ENCODE assay signal across 29 cellular contexts in genomic region chr1:12026586-12026985, GRCh38. TPM values are rescaled to one million over a fixed set of nuclear protein-coding genes. Genes with fewer than 3 reads are reported as not detected.
DNase-seq lines count a peak whose midpoint lies in the region; ATAC-seq and TF ChIP-seq lines count a peak whose summit lies in the region.
"Had no signal": no experiment of that assay in that cellular context is flagged by ENCODE, and none has a peak within 500 bp of the region (broad histone marks: within the 10 kb centered on the region; RNA-seq: fewer than 3 reads in every experiment).

No MANE protein-coding gene starts in this region.

- H3K36me3 ChIP-seq in right atrium auricular region, result peaks cover 44% of the 10 kb centered on the region
- no peaks in the 10 kb centered on the region for H3K36me3 ChIP-seq in neural progenitor cell

- no peak for TF ChIP-seq CTCF in right atrium auricular region (IDR thresholded peaks at IDR 0.05)
- no peak for TF ChIP-seq CTCF in endothelial cell (IDR thresholded peaks at IDR 0.05; ENCODE audit: unreplicated experiment)
- TF ChIP-seq CTCF in neural progenitor cell (IDR thresholded peaks at IDR 0.05), result no peak
- no peak for TF ChIP-seq CTCF in natural killer cell (IDR thresholded peaks at IDR 0.05)

- H4K20me1 ChIP-seq in neural progenitor cell (ENCODE audit: low read depth), result peaks cover 4% of the 10 kb centered on the region

- no peaks in the 10 kb centered on the region for H3K9me3 ChIP-seq in right atrium auricular region
- no peaks in the 10 kb centered on the region for H3K9me3 ChIP-seq in neural progenitor cell (ENCODE audit: low read depth)
- H3K9me3 ChIP-seq: A549; BLaER1 treated with 17β-estradiol and CSF1 and Interleukin-3, amounts not matched to agents 10 nM and 100 nM; Peyer's patch had no signal

- H3K4me1 Mint-ChIP-seq in endothelial cell (ENCODE audit: unreplicated experiment) (peaks cover 12% of the 10 kb centered on the region), neural progenitor cell (no peaks in the 10 kb centered on the region), natural killer cell (peaks cover 0 to 10% of the 10 kb centered on the region in 2 donors)
- H3K4me1 Mint-ChIP-seq: GM23338, H9 had no signal

- H3K4me3 ChIP-seq in right atrium auricular region (no peak overlapping the region), neural progenitor cell (no peak overlapping the region)
- H3K4me3 ChIP-seq: A549; BLaER1 treated with 17β-estradiol and CSF1 and Interleukin-3, amounts not matched to agents 10 nM and 100 nM; GM23338; Peyer's patch; SK-N-MC had no signal

- no peak overlapping the region for H3K4me2 ChIP-seq in neural progenitor cell
- H3K4me2 ChIP-seq: A549, GM23338 had no signal

- DNase-seq in Right ventricle myocardium superior (peak; percentile 29), right atrium auricular region (ENCODE audit: low spot score) (no peak), endothelial cell (ENCODE audit: low spot score) (peak; percentile 18), neural progenitor cell (ENCODE audit: low spot score) (no peak), natural killer cell (no peak)
- DNase-seq: AML-193; CD4-positive, alpha-beta memory T cell; COR-L47; DMS53; H9; NCI-H1048; NCI-H1417; NCI-H1694 treated with DMSO at 0.1 percent for 48 hours; NCI-H2081; NCI-H2171; NCI-H226; NCI-H510A; NCI-H69; OCI-M1; Peyer's patch; SIG-M5 had no signal

- peaks cover 12% of the 10 kb centered on the region for H3K79me2 ChIP-seq in neural progenitor cell (ENCODE audit: low read depth)

- ATAC-seq in Right ventricle myocardium superior (ENCODE audit: poor library complexity) (no peak), HG02798 (IDR thresholded peaks at IDR 0.05; ENCODE audit: poor library complexity, unreplicated experiment) (no peak), HG03097 (IDR thresholded peaks at IDR 0.05; ENCODE audit: low FRiP score, unreplicated experiment) (no peak), natural killer cell (no peak)
- ATAC-seq: A549, GM23338 had no signal

- H3K36me3 Mint-ChIP-seq in endothelial cell (ENCODE audit: low read depth, unreplicated experiment) (peaks cover 38% of the 10 kb centered on the region), neural progenitor cell (peaks cover 16% of the 10 kb centered on the region), natural killer cell (peaks cover 11% of the 10 kb centered on the region)

- H3K27ac ChIP-seq in right atrium auricular region, result no peak overlapping the region
- no peak overlapping the region for H3K27ac ChIP-seq in neural progenitor cell
- H3K27ac ChIP-seq: A549; BLaER1 treated with 17β-estradiol and CSF1 and Interleukin-3, amounts not matched to agents 10 nM and 100 nM; Peyer's patch; SK-N-MC had no signal

- no peak overlapping the region for H2AFZ ChIP-seq in neural progenitor cell (replicated peaks)
- H2AFZ ChIP-seq: GM23338 had no signal

- peak overlapping the region; percentile 82 for H3K4me3 Mint-ChIP-seq in endothelial cell (ENCODE audit: unreplicated experiment)
- H3K4me3 Mint-ChIP-seq in neural progenitor cell, result no peak overlapping the region
- H3K4me3 Mint-ChIP-seq in natural killer cell, result no peak overlapping the region
- H3K4me3 Mint-ChIP-seq: CD4-positive, alpha-beta memory T cell; GM23338; H9 had no signal

- no peaks in the 10 kb centered on the region for H3K4me1 ChIP-seq in right atrium auricular region
- H3K4me1 ChIP-seq in neural progenitor cell, result no peaks in the 10 kb centered on the region
- H3K4me1 ChIP-seq: A549, Peyer's patch had no signal

- intact Hi-C loops in Right ventricle myocardium superior (cut with DNase I) (no loop called here), natural killer cell (cut with micrococcal nuclease) (no loop called here)

- no peak overlapping the region for H3K9ac ChIP-seq in neural progenitor cell

- H3K9me3 Mint-ChIP-seq in endothelial cell (ENCODE audit: unreplicated experiment) (no peaks in the 10 kb centered on the region), neural progenitor cell (no peaks in the 10 kb centered on the region), natural killer cell (no peaks in the 10 kb centered on the region)
- H3K9me3 Mint-ChIP-seq: CD4-positive, alpha-beta memory T cell; GM23338; H9; IgD-negative memory B cell had no signal

- H3K27me3 Mint-ChIP-seq in endothelial cell (ENCODE audit: unreplicated experiment) (peaks cover 4% of the 10 kb centered on the region), neural progenitor cell (ENCODE audit: insufficient read depth, low read depth) (peaks cover 2% of the 10 kb centered on the region), natural killer cell (ENCODE audit: low read depth in 2 of 2) (no peaks in the 10 kb centered on the region)
- H3K27me3 Mint-ChIP-seq: CD4-positive, alpha-beta memory T cell; IgD-negative memory B cell had no signal

- no peaks in the 10 kb centered on the region for H3F3A ChIP-seq in neural progenitor cell (ENCODE audit: low read depth)

- H3K27me3 ChIP-seq in right atrium auricular region (no peaks in the 10 kb centered on the region), neural progenitor cell (no peaks in the 10 kb centered on the region)
- H3K27me3 ChIP-seq: BLaER1 treated with 17β-estradiol and CSF1 and Interleukin-3, amounts not matched to agents 10 nM and 100 nM; Peyer's patch had no signal

- H3K27ac Mint-ChIP-seq in endothelial cell (ENCODE audit: unreplicated experiment) (peak overlapping the region; percentile 70), neural progenitor cell (peak overlapping the region; percentile 9), natural killer cell (no peak overlapping the region)
- H3K27ac Mint-ChIP-seq: GM23338, IgD-negative memory B cell had no signal

RNA-seq across cellular contexts. Expression of gene MIIP, which starts 7.3 kb away (rescaled TPM):
- total RNA-seq in Right ventricle myocardium superior (14.6 TPM), right atrium auricular region (10 to 100 TPM; 19.1 to 31.0 TPM), endothelial cell (ENCODE audit: unreplicated experiment) (49.9 TPM), neural progenitor cell (ENCODE audit: low replicate concordance) (26.3 and 83.4 TPM in 2 replicates), natural killer cell (10 to 100 TPM; 27.2 to 28.5 (median 27.9) TPM)

RNA-seq across cellular contexts. Expression of gene TNFRSF8, which starts 36.5 kb away (rescaled TPM):
- total RNA-seq in Right ventricle myocardium superior, result 0.59 TPM
- 1 to 10 TPM; 3.0 to 6.0 TPM for total RNA-seq in right atrium auricular region
- total RNA-seq in endothelial cell (ENCODE audit: unreplicated experiment), result 1.9 TPM
- total RNA-seq in neural progenitor cell (ENCODE audit: low replicate concordance), result not detected in 2 replicates
- 1 to 10 TPM in 1 of 3 donors, under 1 TPM in 2; 0.34 to 1.7 (median 0.50) TPM for total RNA-seq in natural killer cell
- total RNA-seq: CD4-positive, alpha-beta memory T cell; G401; Peyer's patch had no signal

RNA-seq across cellular contexts. Expression of gene MFN2, which starts 46.3 kb away (rescaled TPM):
- 648 TPM for total RNA-seq in Right ventricle myocardium superior
- 100 to 1,000 TPM; 367 to 466 TPM for total RNA-seq in right atrium auricular region
- total RNA-seq in endothelial cell (ENCODE audit: unreplicated experiment), result 59.4 TPM
- total RNA-seq in neural progenitor cell (ENCODE audit: low replicate concordance), result 29.6 and 41.9 TPM in 2 replicates
- total RNA-seq in natural killer cell, result 10 to 100 TPM; 54.7 to 65.9 (median 55.8) TPM

Comparison
In these comparisons a context has a peak if more than half of its experiments do, and no peak if none do; other contexts are left out.
1. DNase-seq: peak in Right ventricle myocardium superior (single experiment) and endothelial cell (single experiment); none in right atrium auricular region (single experiment), neural progenitor cell (single experiment) and natural killer cell (single experiment).
2. H3K27ac Mint-ChIP-seq: peak in endothelial cell (single experiment) and neural progenitor cell (single experiment); none in natural killer cell (0 of 2).